Comparison of ENCODE assay signal across 26 cellular contexts in genomic region chr2:212327171-212327809, GRCh38.
DNase-seq lines count a peak whose midpoint lies in the region; ATAC-seq, FAIRE-seq and TF ChIP-seq lines count a peak whose summit lies in the region.
"Had no signal": no experiment of that assay in that cellular context is flagged by ENCODE, and none has a peak within 500 bp of the region (broad histone marks: within the 10 kb centered on the region; RNA-seq: fewer than 3 reads in every experiment).

No MANE protein-coding gene starts in this region.

- H3K36me3 Mint-ChIP-seq in CD8-positive, alpha-beta T cell: no peaks in the 10 kb centered on the region
- H3K36me3 Mint-ChIP-seq: CD8-positive, alpha-beta memory T cell had no signal

- DNase-seq in HepG2 (ENCODE audit: low spot score) (peak; percentile 35), right lobe of liver (no peak), amniotic epithelial cell (ENCODE audit: low read depth) (peak; percentile 3), kidney tubule cell (ENCODE audit: low spot score) (peak; percentile 65), renal cortical epithelial cell (ENCODE audit: low read depth) (peak; percentile 89), NCI-H128 (lab: John Stamatoyannopoulos, UW; ENCODE audit: unreplicated experiment) (no peak)
- no peak for DNase-seq in activated CD4-positive, alpha-beta T cell treated with anti-CD3 and anti-CD28 coated beads for 4 hours
- no peak for DNase-seq in CD8-positive, alpha-beta T cell
- DNase-seq: AML-193; C1 segment of cervical spinal cord; CD8-positive, alpha-beta memory T cell; DMS79; HFFc6; NCI-H1092 treated with DMSO at 0.1 percent for 48 hours; NCI-H146; NCI-H2029; NCI-H2171; NCI-H446; NCI-H526; Peyer's patch had no signal

- no peaks in the 10 kb centered on the region for H3K36me3 ChIP-seq in HepG2 (replicated peaks in 1 of 2; ENCODE audit: control insufficient read depth in 1 of 2, insufficient read depth in 2 of 2, low read length in 2 of 2)
- H3K36me3 ChIP-seq in right lobe of liver: no peaks in the 10 kb centered on the region
- H3K36me3 ChIP-seq in CD8-positive, alpha-beta T cell (ENCODE audit: insufficient read depth, low read length): no peaks in the 10 kb centered on the region
- H3K36me3 ChIP-seq: Peyer's patch, SJCRH30 had no signal

- no TSS peak for BruUV-seq in HepG2 (replicated peaks; lab: Mats Ljungman, UMichigan)

- no peak overlapping the region for H3K27ac Mint-ChIP-seq in CD8-positive, alpha-beta T cell
- H3K27ac Mint-ChIP-seq: CD8-positive, alpha-beta memory T cell; HFFc6 had no signal

- H2AFZ ChIP-seq in HepG2 (ENCODE audit: low read length): no peak overlapping the region

- no peak overlapping the region for H3K9ac ChIP-seq in HepG2 (ENCODE audit: insufficient read depth, low read depth, low read length)

- no peaks in the 10 kb centered on the region for H4K20me1 ChIP-seq in HepG2 (ENCODE audit: insufficient read depth, low read length)

- H3K79me2 ChIP-seq in HepG2 (ENCODE audit: insufficient read depth, low read length): no peaks in the 10 kb centered on the region

- WGBS in HepG2 (ENCODE audit: low lambda C conversion rate): 5% methylated on average over 4 of the region's 4 CpGs
- WGBS in right lobe of liver (ENCODE audit: insufficient coverage, low coverage, low lambda C conversion rate, missing lambda C conversion rate): 35% methylated on average over 4 of the region's 4 CpGs

- FAIRE-seq in HepG2 (lab: Jason Lieb, UNC): no peak
- FAIRE-seq: D721Med, GM19239, H54, K562 had no signal

- POLR2A ChIA-PET in HepG2 (lab: Yijun Ruan, JAX): no interaction called here
- POLR2A ChIA-PET in CD8-positive, alpha-beta T cell (lab: Charles Lee): no interaction called here

- in situ Hi-C loops in HepG2 (cut with HindIII; ENCODE audit: extremely low pct_ligation_motif_present, low pct_unique_long_range_greater_than_20kb): no loop called here

- H3K27me3 ChIP-seq in HepG2 (ENCODE audit: control insufficient read depth in 1 of 2, insufficient read depth in 2 of 2, low read length in 2 of 2) (no peaks in the 10 kb centered on the region), right lobe of liver (no peaks in the 10 kb centered on the region)
- H3K27me3 ChIP-seq in CD8-positive, alpha-beta T cell (ENCODE audit: insufficient read depth, low read length): no peaks in the 10 kb centered on the region
- H3K27me3 ChIP-seq: Peyer's patch, SJCRH30 had no signal

- TF ChIP-seq EP300 in HepG2 (IDR thresholded peaks at IDR 0.05; ENCODE audit: low read depth in 2 of 2, low read length in 2 of 2) (no peak), HepG2 (CRISPR knock-in tag; IDR thresholded peaks at IDR 0.05; ENCODE audit: borderline replicate concordance) (no peak)

- no peak overlapping the region for H3K4me3 Mint-ChIP-seq in CD8-positive, alpha-beta T cell
- H3K4me3 Mint-ChIP-seq: CD8-positive, alpha-beta memory T cell; HFFc6 had no signal

- H3K4me3 ChIP-seq in HepG2 (replicated peaks in 1 of 3; ENCODE audit: insufficient read depth in 1 of 3, low read depth in 2 of 3, low read length in 3 of 3) (no peak overlapping the region; a peak in 1 of 6 replicates), right lobe of liver (no peak overlapping the region)
- H3K4me3 ChIP-seq in CD8-positive, alpha-beta T cell (ENCODE audit: low read depth, low read length): no peak overlapping the region
- H3K4me3 ChIP-seq: K562, Peyer's patch, SJCRH30 had no signal

- TF ChIP-seq RAD21 in HepG2 (CRISPR knock-in tag; IDR thresholded peaks at IDR 0.05): no peak

- peak overlapping the region; percentile 14; the same call in 1 of the 2 replicates for H3K4me2 ChIP-seq in HepG2 (ENCODE audit: low read depth, low read length)

- ATAC-seq in HepG2 (peak; percentile 50), right lobe of liver (no peak)
- ATAC-seq in CD8-positive, alpha-beta T cell: no peak
- ATAC-seq: K562 had no signal

- CTCF ChIA-PET in HepG2 (lab: Yijun Ruan, JAX; ENCODE audit: low intra/inter-chr PET ratio, low total read pairs): no interaction called here
- CTCF ChIA-PET in CD8-positive, alpha-beta T cell (lab: Charles Lee): no interaction called here

- no peaks in the 10 kb centered on the region for H3K4me1 Mint-ChIP-seq in CD8-positive, alpha-beta T cell (ENCODE audit: low read depth)
- H3K4me1 Mint-ChIP-seq: CD8-positive, alpha-beta memory T cell had no signal

- H3K9me3 Mint-ChIP-seq in CD8-positive, alpha-beta T cell: peaks cover 1% of the 10 kb centered on the region
- H3K9me3 Mint-ChIP-seq: HFFc6 had no signal

- H3K4me1 ChIP-seq in HepG2 (ENCODE audit: insufficient read depth, low read length): peaks cover 12% of the 10 kb centered on the region
- no peaks in the 10 kb centered on the region for H3K4me1 ChIP-seq in right lobe of liver
- no peaks in the 10 kb centered on the region for H3K4me1 ChIP-seq in CD8-positive, alpha-beta T cell (ENCODE audit: insufficient read depth, low read length)
- H3K4me1 ChIP-seq: Peyer's patch, SJCRH30 had no signal

- intact Hi-C loops in HepG2 (cut with micrococcal nuclease; ENCODE audit: unreplicated experiment) (loop anchor here (1.0 kb wide), 1 partner anchor 9 kb away; no protein-coding TSS in a partner anchor), right lobe of liver (cut with DNase I) (no loop called here)
- intact Hi-C loops in CD8-positive, alpha-beta T cell (cut with DNase I, micrococcal nuclease): no loop called here

- H3K9me3 ChIP-seq in HepG2 (ENCODE audit: low read length): no peaks in the 10 kb centered on the region
- H3K9me3 ChIP-seq in right lobe of liver: no peaks in the 10 kb centered on the region
- no peaks in the 10 kb centered on the region for H3K9me3 ChIP-seq in CD8-positive, alpha-beta T cell (ENCODE audit: low read length)
- H3K9me3 ChIP-seq: Peyer's patch, SJCRH30 had no signal

- TF ChIP-seq POLR2A in HepG2 (IDR thresholded peaks at IDR 0.05; ENCODE audit: insufficient read depth in 1 of 2, low read depth in 2 of 2, low read length in 2 of 2) (no peak), right lobe of liver (IDR thresholded peaks at IDR 0.05) (no peak)

- H3K27ac ChIP-seq in HepG2 (ENCODE audit: extremely low read length, insufficient read depth, low read length) (no peak overlapping the region), right lobe of liver (no peak overlapping the region)
- H3K27ac ChIP-seq in CD8-positive, alpha-beta T cell (ENCODE audit: low read depth, low read length): no peak overlapping the region
- H3K27ac ChIP-seq: 22Rv1, Peyer's patch, SJCRH30 had no signal

- TF ChIP-seq CTCF in HepG2 (CRISPR knock-in tag; IDR thresholded peaks at IDR 0.05) (no peak), right lobe of liver (IDR thresholded peaks at IDR 0.05) (no peak)
- no peak for TF ChIP-seq CTCF in CD8-positive, alpha-beta T cell (IDR thresholded peaks at IDR 0.05)

- no peaks in the 10 kb centered on the region for H3K27me3 Mint-ChIP-seq in CD8-positive, alpha-beta T cell (ENCODE audit: low read depth)
- H3K27me3 Mint-ChIP-seq: CD8-positive, alpha-beta memory T cell had no signal

TF ChIP-seq in HepG2, 621 proteins besides CTCF, POLR2A, EP300 and RAD21:
- TF ChIP-seq ATF7 (IDR thresholded peaks at IDR 0.05) (peak; percentile 94), ATF7 (CRISPR knock-in tag; IDR thresholded peaks at IDR 0.05) (no peak), KLF6 (CRISPR knock-in tag; IDR thresholded peaks at IDR 0.05) (no peak)

Comparison
In these comparisons a context has a peak if more than half of its experiments do, and no peak if none do; other contexts are left out.
1. DNase-seq: peak in HepG2 (single experiment), amniotic epithelial cell (single experiment), kidney tubule cell (single experiment) and renal cortical epithelial cell (single experiment); none in right lobe of liver (0 of 3), NCI-H128 (single experiment), activated CD4-positive, alpha-beta T cell treated with anti-CD3 and anti-CD28 coated beads for 4 hours (0 of 2) and CD8-positive, alpha-beta T cell (0 of 7).